ENCODE assay signal across 8 cellular contexts in the genomic region with DNA sequence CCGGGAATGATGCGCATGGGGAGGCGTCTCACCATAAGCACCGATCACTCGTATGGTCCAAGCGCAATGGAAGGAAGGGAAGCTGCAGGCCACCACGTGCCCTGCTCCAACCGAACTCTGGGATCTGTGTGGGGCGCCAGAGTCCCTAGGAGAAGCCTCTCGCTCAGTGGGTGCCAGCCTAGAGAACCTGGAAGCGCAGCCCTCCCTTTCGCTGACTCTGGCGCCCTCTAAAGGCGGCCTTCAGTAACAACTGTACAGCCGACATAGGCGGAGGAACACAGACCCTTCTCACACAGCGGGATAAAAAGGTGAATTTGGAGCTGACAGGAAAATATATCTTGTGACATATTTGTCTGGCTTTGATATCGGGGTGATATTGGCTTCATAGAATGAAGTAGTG.
DNase-seq lines count a peak whose midpoint lies in the region; ATAC-seq and TF ChIP-seq lines count a peak whose summit lies in the region.
"Had no signal": no experiment of that assay in that cellular context is flagged by ENCODE, and none has a peak within 500 bp of the region (broad histone marks: within the 10 kb centered on the region; RNA-seq: fewer than 3 reads in every experiment).

No MANE protein-coding gene starts in this region.

- H3K36me3 ChIP-seq in Karpas-422 (ENCODE audit: insufficient read depth, low read length), result no peaks in the 10 kb centered on the region
- no peaks in the 10 kb centered on the region for H3K36me3 ChIP-seq in SU-DHL-6 (ENCODE audit: low read length)

- ATAC-seq in left colon, result peak; percentile 65
- peak; percentile 53 for ATAC-seq in stimulated activated effector memory CD8-positive, alpha-beta T cell treated with anti-CD3 and anti-CD28 coated beads, Interleukin-12 subunit alpha, Interleukin-12 subunit beta, amount 100 ng/mL, for 72 hours
- ATAC-seq in HG02981 (IDR thresholded peaks at IDR 0.05; ENCODE audit: unreplicated experiment), result no peak

- H3K4me2 ChIP-seq in Karpas-422 (ENCODE audit: low read depth, low read length, poor library complexity, severe bottlenecking), result no peak overlapping the region
- H3K4me2 ChIP-seq in SU-DHL-6 (ENCODE audit: low read depth, low read length, poor library complexity, severe bottlenecking), result peak overlapping the region; percentile 40

- no peak overlapping the region for H2AFZ ChIP-seq in Karpas-422 (ENCODE audit: low read length)
- H2AFZ ChIP-seq in SU-DHL-6 (ENCODE audit: low read depth, low read length, severe bottlenecking), result no peak overlapping the region

- no peaks in the 10 kb centered on the region for H3K79me2 ChIP-seq in Karpas-422 (ENCODE audit: low read length)
- no peaks in the 10 kb centered on the region for H3K79me2 ChIP-seq in SU-DHL-6 (ENCODE audit: insufficient read depth, low read length)

- no peaks in the 10 kb centered on the region for H3K4me1 Mint-ChIP-seq in stimulated activated effector memory CD8-positive, alpha-beta T cell treated with anti-CD3 and anti-CD28 coated beads, Interleukin-12 subunit alpha, Interleukin-12 subunit beta, amount 100 ng/mL, for 72 hours
- H3K4me1 Mint-ChIP-seq: central memory CD8-positive, alpha-beta T cell had no signal

- H3K9me2 ChIP-seq in Karpas-422 (replicated peaks; ENCODE audit: insufficient read depth, low read length), result no peaks in the 10 kb centered on the region
- no peaks in the 10 kb centered on the region for H3K9me2 ChIP-seq in SU-DHL-6 (replicated peaks; ENCODE audit: insufficient read depth, low read length)

- no peaks in the 10 kb centered on the region for H3K9me3 Mint-ChIP-seq in stimulated activated effector memory CD8-positive, alpha-beta T cell treated with anti-CD3 and anti-CD28 coated beads, Interleukin-12 subunit alpha, Interleukin-12 subunit beta, amount 100 ng/mL, for 72 hours
- H3K9me3 Mint-ChIP-seq: central memory CD8-positive, alpha-beta T cell had no signal

- H3K9me3 ChIP-seq in Karpas-422 (ENCODE audit: low read length), result no peaks in the 10 kb centered on the region
- no peaks in the 10 kb centered on the region for H3K9me3 ChIP-seq in SU-DHL-6 (ENCODE audit: insufficient read depth, low read length)

- H3K27ac ChIP-seq in Karpas-422 (ENCODE audit: low read length), result no peak overlapping the region
- H3K27ac ChIP-seq in SU-DHL-6 (ENCODE audit: low read depth, low read length), result no peak overlapping the region

- no peak overlapping the region for H3K4me3 Mint-ChIP-seq in stimulated activated effector memory CD8-positive, alpha-beta T cell treated with anti-CD3 and anti-CD28 coated beads, Interleukin-12 subunit alpha, Interleukin-12 subunit beta, amount 100 ng/mL, for 72 hours
- H3K4me3 Mint-ChIP-seq: central memory CD8-positive, alpha-beta T cell had no signal

- H3F3A ChIP-seq in SU-DHL-6 (ENCODE audit: insufficient read depth), result no peaks in the 10 kb centered on the region

- H3K9ac ChIP-seq in Karpas-422 (ENCODE audit: low read length) (no peak overlapping the region), SU-DHL-6 (ENCODE audit: low read length) (no peak overlapping the region; the same call in 1 of the 2 replicates)

- no peak overlapping the region for H3K27ac Mint-ChIP-seq in stimulated activated effector memory CD8-positive, alpha-beta T cell treated with anti-CD3 and anti-CD28 coated beads, Interleukin-12 subunit alpha, Interleukin-12 subunit beta, amount 100 ng/mL, for 72 hours

- in situ Hi-C loops in astrocyte of the cerebellum (cut with HindIII; ENCODE audit: low sequenced_read_pairs), result no loop called here

- H3K36me3 Mint-ChIP-seq in stimulated activated effector memory CD8-positive, alpha-beta T cell treated with anti-CD3 and anti-CD28 coated beads, Interleukin-12 subunit alpha, Interleukin-12 subunit beta, amount 100 ng/mL, for 72 hours, result no peaks in the 10 kb centered on the region

- H3K27me3 ChIP-seq in Karpas-422 (ENCODE audit: low read length) (no peaks in the 10 kb centered on the region), SU-DHL-6 (ENCODE audit: low read length) (no peaks in the 10 kb centered on the region)

- TF ChIP-seq CTCF in GM12873 (IDR thresholded peaks at IDR 0.05; ENCODE audit: insufficient read depth, low read depth, low read length, missing control alignments) (peak; percentile 79), SU-DHL-6 (IDR thresholded peaks at IDR 0.05; ENCODE audit: insufficient read depth, low read length, poor library complexity, severe bottlenecking) (peak; percentile 54), astrocyte of the cerebellum (IDR thresholded peaks at IDR 0.05; ENCODE audit: low read depth, low read length, missing control alignments) (peak; percentile 40)

- DNase-seq in Karpas-422, result peak; percentile 85
- DNase-seq in astrocyte of the cerebellum (ENCODE audit: low read depth), result no peak
- DNase-seq in left colon, result peak in 1 of 2 donors; percentile 41
- DNase-seq in stimulated activated effector memory CD8-positive, alpha-beta T cell treated with anti-CD3 and anti-CD28 coated beads, Interleukin-12 subunit alpha, Interleukin-12 subunit beta, amount 100 ng/mL, for 72 hours (ENCODE audit: low spot score in 2 of 2), result peak; percentile 20 to 56

- H4K20me1 ChIP-seq in Karpas-422 (ENCODE audit: insufficient read depth, low read depth, low read length), result no peaks in the 10 kb centered on the region
- H4K20me1 ChIP-seq in SU-DHL-6 (ENCODE audit: low read depth, low read length), result no peaks in the 10 kb centered on the region

- no peak overlapping the region for H3K4me3 ChIP-seq in Karpas-422 (ENCODE audit: low read length)
- H3K4me3 ChIP-seq in SU-DHL-6 (ENCODE audit: insufficient read depth, low read length, poor library complexity, severe bottlenecking), result no peak overlapping the region
- no peak overlapping the region for H3K4me3 ChIP-seq in astrocyte of the cerebellum (ENCODE audit: low read depth, low read length)

- no peaks in the 10 kb centered on the region for H3K4me1 ChIP-seq in Karpas-422 (ENCODE audit: low read length)

- intact Hi-C loops in left colon (cut with DNase I, micrococcal nuclease), result no loop called here
